ENCODE assay signal across 19 cellular contexts in the genomic region with DNA sequence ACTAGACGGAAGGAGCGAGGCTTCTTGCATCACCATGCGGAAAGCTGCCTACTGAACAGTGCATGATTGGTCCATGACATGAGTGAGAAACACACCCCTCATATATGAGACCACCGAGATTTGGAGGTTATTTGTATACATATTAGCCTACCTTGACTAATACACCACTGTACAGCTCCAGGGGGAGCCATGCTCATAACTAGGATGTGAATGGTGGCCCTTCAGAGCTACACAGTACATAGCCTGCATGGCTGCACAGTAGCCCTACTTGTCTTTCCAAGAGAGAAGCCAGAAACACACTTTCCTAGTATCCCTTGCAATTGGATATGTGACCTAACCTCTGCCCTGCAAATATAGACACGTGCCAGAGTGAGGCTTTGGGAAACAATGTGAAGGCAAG.
"Had no signal": no experiment of that assay in that cellular context is flagged by ENCODE, and none has a peak within 500 bp of the region (broad histone marks: within the 10 kb centered on the region; RNA-seq: fewer than 3 reads in every experiment).

No MANE protein-coding gene starts in this region.

- H3K36me3 Mint-ChIP-seq: naive thymus-derived CD8-positive, alpha-beta T cell had no signal

- H3K4me1 Mint-ChIP-seq: naive thymus-derived CD8-positive, alpha-beta T cell had no signal

- H3K9me3 ChIP-seq: heart left ventricle, mucosa of descending colon, neutrophil, stomach, thoracic aorta, transverse colon had no signal

- ATAC-seq: esophagus mucosa; heart left ventricle; mucosa of descending colon; naive thymus-derived CD8-positive, alpha-beta T cell; right cardiac atrium had no signal

- DNase-seq: dermis blood vessel endothelial cell; effector CD8-positive, alpha-beta T cell; heart left ventricle; hippocampal formation; mammary epithelial cell; mucosa of descending colon; naive thymus-derived CD8-positive, alpha-beta T cell; right cardiac atrium; small intestine; stimulated activated CD4-positive, alpha-beta T cell treated with anti-CD3 and anti-CD28 coated beads, Interleukin-12 subunit alpha, Interleukin-12 subunit beta, amount 100 ng/mL, for 4 hours; stimulated activated naive CD4-positive, alpha-beta T cell; stomach; substantia nigra; transverse colon had no signal

- H3K27me3 ChIP-seq: heart left ventricle, neutrophil, stomach, transverse colon had no signal

- H3K4me3 Mint-ChIP-seq: naive thymus-derived CD8-positive, alpha-beta T cell had no signal

- H3K27ac ChIP-seq: heart left ventricle, neutrophil, stomach, thoracic aorta, transverse colon had no signal

- H3K27ac Mint-ChIP-seq: naive thymus-derived CD8-positive, alpha-beta T cell had no signal

- H3K4me3 ChIP-seq: heart left ventricle, mucosa of descending colon, stomach, thoracic aorta, transverse colon had no signal

- FAIRE-seq: colon, frontal cortex, small intestine had no signal

- H3K4me1 ChIP-seq: stomach, transverse colon had no signal

- H3K36me3 ChIP-seq: heart left ventricle, neutrophil, stomach, thoracic aorta, transverse colon had no signal
